Comparison of ENCODE assay signal across 23 cellular contexts in genomic region chr15:57339321-57339720, GRCh38. TPM values are rescaled to one million over a fixed set of nuclear protein-coding genes. Genes with fewer than 3 reads are reported as not detected.
"Had no signal": no experiment of that assay in that cellular context is flagged by ENCODE, and none has a peak within 500 bp of the region (broad histone marks: within the 10 kb centered on the region; RNA-seq: fewer than 3 reads in every experiment).

No MANE protein-coding gene starts in this region.

- FAIRE-seq: colon, endometrium, frontal cortex, islet of Langerhans, keratinocyte had no signal

- H3K4me1 ChIP-seq: foreskin keratinocyte, gastroesophageal sphincter had no signal

- H3K9me3 ChIP-seq: esophagus muscularis mucosa, gastroesophageal sphincter, heart right ventricle, left lung, lower lobe of right lung, mucosa of descending colon had no signal

- H3K27ac ChIP-seq: coronary artery, foreskin keratinocyte had no signal

- H3K4me3 ChIP-seq: coronary artery, esophagus muscularis mucosa, gastroesophageal sphincter, heart right ventricle, left lung, lower lobe of right lung, mucosa of descending colon had no signal

- DNase-seq: effector CD8-positive, alpha-beta T cell; effector memory CD8-positive, alpha-beta T cell; endodermal cell; foreskin keratinocyte; head of caudate nucleus; heart right ventricle; hippocampal formation; left cardiac atrium; left lung; left ventricle myocardium superior; lower lobe of right lung; mesendoderm; mucosa of descending colon; naive B cell; naive thymus-derived CD8-positive, alpha-beta T cell had no signal

- H3K36me3 ChIP-seq: esophagus muscularis mucosa, gastroesophageal sphincter, heart right ventricle, left lung, lower lobe of right lung had no signal

- H3K27me3 ChIP-seq: esophagus muscularis mucosa, foreskin keratinocyte, gastroesophageal sphincter, heart right ventricle, left lung had no signal

RNA-seq across cellular contexts. Expression of gene CGNL1, which starts 37.0 kb away (rescaled TPM):
- total RNA-seq: naive thymus-derived CD8-positive, alpha-beta T cell had no signal
- polyA plus RNA-seq: naive thymus-derived CD8-positive, alpha-beta T cell had no signal
